In genomic region chr1:11640944-11641343, GRCh38 we compare ENCODE assay signal across 32 cellular contexts. TPM values are rescaled to one million over a fixed set of nuclear protein-coding genes. Genes with fewer than 3 reads are reported as not detected.
"Had no signal": no experiment of that assay in that cellular context is flagged by ENCODE, and none has a peak within 500 bp of the region (broad histone marks: within the 10 kb centered on the region; RNA-seq: fewer than 3 reads in every experiment).

No MANE protein-coding gene starts in this region.

- H3K27ac ChIP-seq: neutrophil, ovary, parathyroid adenoma, psoas muscle, skin epidermis, spleen, suprapubic skin, testis, tibial artery, transverse colon, upper lobe of left lung, vagina had no signal

- H3K9me3 ChIP-seq: neutrophil, ovary, psoas muscle, spleen, suprapubic skin, testis, tibial artery, transverse colon, upper lobe of left lung, vagina had no signal

- H3K27me3 ChIP-seq: ovary, testis, upper lobe of left lung, vagina had no signal

- ATAC-seq: naive thymus-derived CD8-positive, alpha-beta T cell; natural killer cell treated with Interleukin-12 subunit alpha and Interleukin-12 subunit beta and Interleukin-15 and Interleukin-18, amount 100 ng/mL, for 72 hours; psoas muscle; right cardiac atrium; sciatic nerve; stimulated activated memory B cell treated with anti-CD40 and anti-IgM and Interleukin-4, amounts not matched to agents 10 μg/mL and 1 μg/mL and 100 μg/mL, for 72 hours; stimulated activated naive CD8-positive, alpha-beta T cell treated with anti-CD3 and anti-CD28 coated beads, Interleukin-15, amount 100 ng/mL, for 72 hours; stimulated activated naive CD8-positive, alpha-beta T cell treated with anti-CD3 and anti-CD28 coated beads, Interleukin-15, Interleukin-2, amounts not matched to agents 100 U/mL and 50 U/mL, for 24 hours had no signal

- H3K79me2 ChIP-seq: parathyroid adenoma had no signal

- H3K4me3 ChIP-seq: ovary, psoas muscle, skin epidermis, smooth muscle cell, spleen, suprapubic skin, testis, tibial artery, transverse colon, upper lobe of left lung, vagina had no signal

- H3K36me3 ChIP-seq: neutrophil, ovary, spleen, suprapubic skin, tibial artery, transverse colon, upper lobe of left lung, vagina had no signal

- DNase-seq: naive thymus-derived CD8-positive, alpha-beta T cell; nephron progenitor cell; nucleus accumbens; ovary; posterior cingulate gyrus; psoas muscle; spleen; stimulated activated CD4-positive, alpha-beta T cell treated with anti-CD3 and anti-CD28 coated beads, Interleukin-12 subunit alpha, Interleukin-12 subunit beta, amount 100 ng/mL, for 4 hours; stimulated activated CD4-positive, alpha-beta T cell treated with anti-CD3 and anti-CD28 coated beads, Interleukin-1b, Interleukin-23, amount 100 ng/mL, for 48 hours; stimulated activated CD4-positive, alpha-beta T cell treated with anti-CD3 and anti-CD28 coated beads, Interleukin-4, amount 100 ng/mL, for 1 hour; stimulated activated CD4-positive, alpha-beta T cell treated with anti-CD3 and anti-CD28 coated beads, Interleukin-4, amount 100 ng/mL, for 4 hours; stimulated activated CD8-positive, alpha-beta memory T cell treated with anti-CD3 and anti-CD28 coated beads, Interleukin-4, amount 100 ng/mL, for 48 hours; stimulated activated naive CD4-positive, alpha-beta T cell; stimulated activated naive CD8-positive, alpha-beta T cell treated with anti-CD3 and anti-CD28 coated beads, Interleukin-15, amount 100 ng/mL, for 72 hours; stimulated activated naive CD8-positive, alpha-beta T cell treated with anti-CD3 and anti-CD28 coated beads, Interleukin-15, Interleukin-2, amounts not matched to agents 100 U/mL and 50 U/mL, for 24 hours; substantia nigra; testis; tibial artery; transverse colon; upper lobe of left lung had no signal

- H3K4me1 ChIP-seq: parathyroid adenoma, psoas muscle, suprapubic skin, testis, transverse colon, upper lobe of left lung, vagina had no signal

- FAIRE-seq: urothelium cell line had no signal

- H3K9ac ChIP-seq: parathyroid adenoma had no signal

- H3K4me2 ChIP-seq: smooth muscle cell had no signal

- H2AFZ ChIP-seq: parathyroid adenoma had no signal

RNA-seq across cellular contexts. Expression of gene DRAXIN, which starts 50.6 kb away (rescaled TPM):
- total RNA-seq: omental fat pad, sciatic nerve, vagina had no signal
